In genomic region chr7:70856889-70857511, GRCh38 we compare ENCODE assay signal across 8 cellular contexts.
DNase-seq lines count a peak whose midpoint lies in the region; ATAC-seq and TF ChIP-seq lines count a peak whose summit lies in the region.

No MANE protein-coding gene starts in this region.

- no peak overlapping the region for H3K4me2 ChIP-seq in KMS-11

- no peak for TF ChIP-seq POLR2A in prostate gland (IDR thresholded peaks at IDR 0.05)

- H3K4me1 Mint-ChIP-seq in activated naive CD4-positive, alpha-beta T cell treated with anti-CD3 and anti-CD28 coated beads for 36 hours (ENCODE audit: low read depth): no peaks in the 10 kb centered on the region

- H3K27me3 ChIP-seq in KMS-11 (ENCODE audit: insufficient read depth, low read depth): no peaks in the 10 kb centered on the region
- no peaks in the 10 kb centered on the region for H3K27me3 ChIP-seq in RWPE2 (ENCODE audit: insufficient read depth, poor library complexity, severe bottlenecking)
- peaks cover 0 to 12% (median 0%) of the 10 kb centered on the region in 7 donors for H3K27me3 ChIP-seq in heart right ventricle
- no peaks in the 10 kb centered on the region for H3K27me3 ChIP-seq in prostate gland (replicated peaks; ENCODE audit: insufficient read depth)

- 9% methylated on average over 4 of the region's 4 CpGs for WGBS in heart right ventricle, 2 donors
- 16% methylated on average over 4 of the region's 4 CpGs for WGBS in prostate gland

- H3K9ac ChIP-seq in KMS-11: no peak overlapping the region

- no peak overlapping the region for H3K27ac Mint-ChIP-seq in activated naive CD4-positive, alpha-beta T cell treated with anti-CD3 and anti-CD28 coated beads for 36 hours

- DNase-seq in DMS53 treated with DMSO at 0.1 percent for 48 hours (lab: John Stamatoyannopoulos, UW; ENCODE audit: unreplicated experiment) (peak; percentile 40), RWPE2 (ENCODE audit: low spot score) (no peak), heart right ventricle (peak; percentile 46 to 65), prostate gland (ENCODE audit: low spot score) (peak; percentile 74)
- peak; percentile 73 for DNase-seq in activated naive CD4-positive, alpha-beta T cell treated with anti-CD3 and anti-CD28 coated beads for 36 hours

- H3K4me3 Mint-ChIP-seq in activated naive CD4-positive, alpha-beta T cell treated with anti-CD3 and anti-CD28 coated beads for 36 hours: no peak overlapping the region

- ATAC-seq in RWPE2 (ENCODE audit: low read depth) (peak; percentile 53; the same call in 2 of the 3 replicates), heart right ventricle (no peak), HG03159 (IDR thresholded peaks at IDR 0.05; ENCODE audit: unreplicated experiment) (no peak), GM18861 (IDR thresholded peaks at IDR 0.05; ENCODE audit: unreplicated experiment) (no peak)

- CTCF ChIA-PET in activated naive CD4-positive, alpha-beta T cell treated with anti-CD3 and anti-CD28 coated beads for 36 hours (lab: Charles Lee): interaction anchor here (1.0 to 2.8 kb wide), 2 partner anchors 28 to 876 kb away, joined by 4 to 21 read pairs; no protein-coding TSS in a partner anchor

- no peaks in the 10 kb centered on the region for H3K36me3 Mint-ChIP-seq in activated naive CD4-positive, alpha-beta T cell treated with anti-CD3 and anti-CD28 coated beads for 36 hours (ENCODE audit: low read depth)

- no peaks in the 10 kb centered on the region for H3K27me3 Mint-ChIP-seq in activated naive CD4-positive, alpha-beta T cell treated with anti-CD3 and anti-CD28 coated beads for 36 hours (ENCODE audit: low read depth)

- H3K27ac ChIP-seq in KMS-11: no peak overlapping the region
- no peak overlapping the region for H3K27ac ChIP-seq in RWPE2 (ENCODE audit: poor library complexity, severe bottlenecking)
- H3K27ac ChIP-seq in heart right ventricle: no peak overlapping the region
- no peak overlapping the region for H3K27ac ChIP-seq in prostate gland

- H3K4me1 ChIP-seq in KMS-11 (ENCODE audit: low read depth, poor library complexity, severe bottlenecking) (no peaks in the 10 kb centered on the region), RWPE2 (ENCODE audit: insufficient read depth, poor library complexity, severe bottlenecking) (no peaks in the 10 kb centered on the region), heart right ventricle (no peaks in the 10 kb centered on the region), prostate gland (replicated peaks) (no peaks in the 10 kb centered on the region)

- H3K36me3 ChIP-seq in KMS-11 (ENCODE audit: insufficient read depth) (no peaks in the 10 kb centered on the region), RWPE2 (ENCODE audit: low read depth) (no peaks in the 10 kb centered on the region), heart right ventricle (no peaks in the 10 kb centered on the region), prostate gland (no peaks in the 10 kb centered on the region)

- H3K9me3 Mint-ChIP-seq in activated naive CD4-positive, alpha-beta T cell treated with anti-CD3 and anti-CD28 coated beads for 36 hours: peaks cover 10% of the 10 kb centered on the region

- intact Hi-C loops in activated naive CD4-positive, alpha-beta T cell treated with anti-CD3 and anti-CD28 coated beads for 36 hours (cut with micrococcal nuclease): loop anchor here (1.0 kb wide), 1 partner anchor 876 kb away; no protein-coding TSS in a partner anchor
- intact Hi-C loops in heart right ventricle (cut with DNase I): loop anchor here in 9 of 10 donors (1.0 to 10.0 kb wide), 6 partner anchors 658 to 880 kb away; no protein-coding TSS in a partner anchor
- intact Hi-C loops in prostate gland (cut with DNase I): loop anchor here (1.0 to 5.0 kb wide), 3 partner anchors 275 to 879 kb away; partner anchors contain the start of gene GALNT17

- no peaks in the 10 kb centered on the region for H3K9me3 ChIP-seq in RWPE2 (ENCODE audit: severe bottlenecking)
- peaks cover 0 to 12% (median 0%) of the 10 kb centered on the region in 11 donors for H3K9me3 ChIP-seq in heart right ventricle
- H3K9me3 ChIP-seq in prostate gland: no peaks in the 10 kb centered on the region

- H3K79me2 ChIP-seq in KMS-11 (ENCODE audit: insufficient read depth, low read depth): no peaks in the 10 kb centered on the region

- H4K20me1 ChIP-seq in KMS-11 (ENCODE audit: insufficient read depth): no peaks in the 10 kb centered on the region

- TF ChIP-seq CTCF in KMS-11 (conservative IDR thresholded peaks at IDR 0.05; ENCODE audit: low read depth, low read length) (peak; percentile 99), RWPE2 (IDR thresholded peaks at IDR 0.05; ENCODE audit: poor library complexity, severe bottlenecking) (peak; percentile 83), heart right ventricle (IDR thresholded peaks at IDR 0.05) (peak; percentile 80 to 97 (median 89)), prostate gland (IDR thresholded peaks at IDR 0.05) (peak; percentile 81 to 100 (median 90))

- H3K4me3 ChIP-seq in KMS-11 (IDR thresholded peaks at IDR 0.05; ENCODE audit: insufficient read depth, low read depth, low read length): no peak overlapping the region
- no peak overlapping the region for H3K4me3 ChIP-seq in RWPE2 (ENCODE audit: severe bottlenecking)
- no peak overlapping the region for H3K4me3 ChIP-seq in heart right ventricle
- no peak overlapping the region for H3K4me3 ChIP-seq in prostate gland

- peak overlapping the region; percentile 48; the same call in 1 of the 2 replicates for H2AFZ ChIP-seq in KMS-11 (ENCODE audit: low read depth)
